ENCODE assay signal across 1 cellular context in the genomic region with DNA sequence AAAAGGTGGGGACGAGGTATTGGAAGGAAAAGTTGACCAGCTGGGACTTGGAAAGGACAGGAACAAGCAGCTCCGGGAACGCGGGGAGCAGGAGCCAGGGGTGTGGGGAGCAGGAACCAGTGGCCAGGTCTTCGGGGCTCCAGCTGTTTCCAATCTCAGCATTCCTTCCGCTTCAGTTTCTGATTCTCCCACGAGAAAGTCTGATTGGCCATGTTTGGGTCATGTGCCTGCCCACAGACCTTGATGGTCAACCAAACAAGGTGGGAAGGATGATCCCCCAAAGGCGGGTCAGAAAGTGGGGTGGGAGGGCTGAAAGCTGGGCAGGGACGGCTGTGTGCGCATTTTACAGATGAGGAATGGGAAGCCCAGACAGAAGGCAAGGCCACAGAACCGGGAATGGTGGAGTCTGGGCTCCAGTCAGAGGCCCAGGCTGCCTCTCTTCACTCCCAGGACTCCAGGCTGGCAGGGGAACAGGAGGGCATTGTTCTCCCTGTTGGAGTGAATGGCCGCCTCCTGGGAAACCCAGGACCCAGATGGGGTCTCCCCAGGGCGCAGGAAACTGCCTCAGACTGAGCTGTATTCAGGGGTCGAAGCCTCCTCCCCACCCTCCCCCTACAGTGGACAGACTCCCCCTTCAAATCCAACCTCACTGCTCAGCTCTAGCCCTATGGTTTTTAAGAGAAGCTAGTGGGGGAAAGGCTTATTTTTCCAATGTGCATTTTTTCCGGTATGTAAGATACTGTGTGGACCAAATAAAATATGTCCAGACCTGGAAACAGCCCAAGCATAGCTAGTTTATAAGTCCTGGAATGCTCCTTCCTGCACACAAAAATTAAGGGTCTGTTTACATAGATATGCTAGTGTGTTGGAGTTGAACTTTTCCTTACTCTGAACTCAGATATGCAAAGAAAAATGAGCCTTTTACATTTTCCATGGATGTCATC.
TF ChIP-seq lines count a peak whose summit lies in the region.

No MANE protein-coding gene starts in this region.

TF ChIP-seq in HepG2, 621 proteins besides CTCF, POLR2A, EP300 and RAD21 (continued from another document and continues in another):
- TF ChIP-seq, protein P1, sequence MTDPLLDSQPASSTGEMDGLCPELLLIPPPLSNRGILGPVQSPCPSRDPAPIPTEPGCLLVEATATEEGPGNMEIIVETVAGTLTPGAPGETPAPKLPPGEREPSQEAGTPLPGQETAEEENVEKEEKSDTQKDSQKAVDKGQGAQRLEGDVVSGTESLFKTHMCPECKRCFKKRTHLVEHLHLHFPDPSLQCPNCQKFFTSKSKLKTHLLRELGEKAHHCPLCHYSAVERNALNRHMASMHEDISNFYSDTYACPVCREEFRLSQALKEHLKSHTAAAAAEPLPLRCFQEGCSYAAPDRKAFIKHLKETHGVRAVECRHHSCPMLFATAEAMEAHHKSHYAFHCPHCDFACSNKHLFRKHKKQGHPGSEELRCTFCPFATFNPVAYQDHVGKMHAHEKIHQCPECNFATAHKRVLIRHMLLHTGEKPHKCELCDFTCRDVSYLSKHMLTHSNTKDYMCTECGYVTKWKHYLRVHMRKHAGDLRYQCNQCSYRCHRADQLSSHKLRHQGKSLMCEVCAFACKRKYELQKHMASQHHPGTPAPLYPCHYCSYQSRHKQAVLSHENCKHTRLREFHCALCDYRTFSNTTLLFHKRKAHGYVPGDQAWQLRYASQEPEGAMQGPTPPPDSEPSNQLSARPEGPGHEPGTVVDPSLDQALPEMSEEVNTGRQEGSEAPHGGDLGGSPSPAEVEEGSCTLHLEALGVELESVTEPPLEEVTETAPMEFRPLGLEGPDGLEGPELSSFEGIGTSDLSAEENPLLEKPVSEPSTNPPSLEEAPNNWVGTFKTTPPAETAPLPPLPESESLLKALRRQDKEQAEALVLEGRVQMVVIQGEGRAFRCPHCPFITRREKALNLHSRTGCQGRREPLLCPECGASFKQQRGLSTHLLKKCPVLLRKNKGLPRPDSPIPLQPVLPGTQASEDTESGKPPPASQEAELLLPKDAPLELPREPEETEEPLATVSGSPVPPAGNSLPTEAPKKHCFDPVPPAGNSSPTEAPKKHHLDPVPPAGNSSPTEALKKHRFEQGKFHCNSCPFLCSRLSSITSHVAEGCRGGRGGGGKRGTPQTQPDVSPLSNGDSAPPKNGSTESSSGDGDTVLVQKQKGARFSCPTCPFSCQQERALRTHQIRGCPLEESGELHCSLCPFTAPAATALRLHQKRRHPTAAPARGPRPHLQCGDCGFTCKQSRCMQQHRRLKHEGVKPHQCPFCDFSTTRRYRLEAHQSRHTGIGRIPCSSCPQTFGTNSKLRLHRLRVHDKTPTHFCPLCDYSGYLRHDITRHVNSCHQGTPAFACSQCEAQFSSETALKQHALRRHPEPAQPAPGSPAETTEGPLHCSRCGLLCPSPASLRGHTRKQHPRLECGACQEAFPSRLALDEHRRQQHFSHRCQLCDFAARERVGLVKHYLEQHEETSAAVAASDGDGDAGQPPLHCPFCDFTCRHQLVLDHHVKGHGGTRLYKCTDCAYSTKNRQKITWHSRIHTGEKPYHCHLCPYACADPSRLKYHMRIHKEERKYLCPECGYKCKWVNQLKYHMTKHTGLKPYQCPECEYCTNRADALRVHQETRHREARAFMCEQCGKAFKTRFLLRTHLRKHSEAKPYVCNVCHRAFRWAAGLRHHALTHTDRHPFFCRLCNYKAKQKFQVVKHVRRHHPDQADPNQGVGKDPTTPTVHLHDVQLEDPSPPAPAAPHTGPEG (CRISPR knock-in tag; IDR thresholded peaks at IDR 0.05), result no peak
- TF ChIP-seq ZNF678 (CRISPR knock-in tag; IDR thresholded peaks at IDR 0.05) (no peak), HOXA3 (CRISPR knock-in tag; IDR thresholded peaks at IDR 0.05) (no peak), TCF7L2 (IDR thresholded peaks at IDR 0.05; ENCODE audit: low read depth, low read length) (no peak), RBM39 (IDR thresholded peaks at IDR 0.05; ENCODE audit: low read depth, low read length, poor library complexity, severe bottlenecking) (peak; percentile 19), MIER2 (CRISPR knock-in tag; IDR thresholded peaks at IDR 0.05) (no peak), IRX3 (CRISPR knock-in tag; IDR thresholded peaks at IDR 0.05; ENCODE audit: borderline replicate concordance, low read depth) (no peak), U2AF1 (optimal IDR thresholded peaks at IDR 0.05; ENCODE audit: low read depth, low read length) (no peak), ZNF550 (CRISPR knock-in tag; IDR thresholded peaks at IDR 0.05; ENCODE audit: borderline replicate concordance) (0 out of 2 replicates have a peak, but pooled peaks have one; percentile 64), HES4 (CRISPR knock-in tag; IDR thresholded peaks at IDR 0.05; ENCODE audit: borderline replicate concordance) (no peak), ZNF883 (CRISPR knock-in tag; IDR thresholded peaks at IDR 0.05; ENCODE audit: not compliant biosample characterization) (no peak), CEBPG (CRISPR knock-in tag; IDR thresholded peaks at IDR 0.05) (no peak)
- TF ChIP-seq, protein P2, sequence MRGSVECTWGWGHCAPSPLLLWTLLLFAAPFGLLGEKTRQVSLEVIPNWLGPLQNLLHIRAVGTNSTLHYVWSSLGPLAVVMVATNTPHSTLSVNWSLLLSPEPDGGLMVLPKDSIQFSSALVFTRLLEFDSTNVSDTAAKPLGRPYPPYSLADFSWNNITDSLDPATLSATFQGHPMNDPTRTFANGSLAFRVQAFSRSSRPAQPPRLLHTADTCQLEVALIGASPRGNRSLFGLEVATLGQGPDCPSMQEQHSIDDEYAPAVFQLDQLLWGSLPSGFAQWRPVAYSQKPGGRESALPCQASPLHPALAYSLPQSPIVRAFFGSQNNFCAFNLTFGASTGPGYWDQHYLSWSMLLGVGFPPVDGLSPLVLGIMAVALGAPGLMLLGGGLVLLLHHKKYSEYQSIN (CRISPR knock-in tag; IDR thresholded peaks at IDR 0.05; ENCODE audit: borderline replicate concordance), result no peak
- TF ChIP-seq, protein P3, sequence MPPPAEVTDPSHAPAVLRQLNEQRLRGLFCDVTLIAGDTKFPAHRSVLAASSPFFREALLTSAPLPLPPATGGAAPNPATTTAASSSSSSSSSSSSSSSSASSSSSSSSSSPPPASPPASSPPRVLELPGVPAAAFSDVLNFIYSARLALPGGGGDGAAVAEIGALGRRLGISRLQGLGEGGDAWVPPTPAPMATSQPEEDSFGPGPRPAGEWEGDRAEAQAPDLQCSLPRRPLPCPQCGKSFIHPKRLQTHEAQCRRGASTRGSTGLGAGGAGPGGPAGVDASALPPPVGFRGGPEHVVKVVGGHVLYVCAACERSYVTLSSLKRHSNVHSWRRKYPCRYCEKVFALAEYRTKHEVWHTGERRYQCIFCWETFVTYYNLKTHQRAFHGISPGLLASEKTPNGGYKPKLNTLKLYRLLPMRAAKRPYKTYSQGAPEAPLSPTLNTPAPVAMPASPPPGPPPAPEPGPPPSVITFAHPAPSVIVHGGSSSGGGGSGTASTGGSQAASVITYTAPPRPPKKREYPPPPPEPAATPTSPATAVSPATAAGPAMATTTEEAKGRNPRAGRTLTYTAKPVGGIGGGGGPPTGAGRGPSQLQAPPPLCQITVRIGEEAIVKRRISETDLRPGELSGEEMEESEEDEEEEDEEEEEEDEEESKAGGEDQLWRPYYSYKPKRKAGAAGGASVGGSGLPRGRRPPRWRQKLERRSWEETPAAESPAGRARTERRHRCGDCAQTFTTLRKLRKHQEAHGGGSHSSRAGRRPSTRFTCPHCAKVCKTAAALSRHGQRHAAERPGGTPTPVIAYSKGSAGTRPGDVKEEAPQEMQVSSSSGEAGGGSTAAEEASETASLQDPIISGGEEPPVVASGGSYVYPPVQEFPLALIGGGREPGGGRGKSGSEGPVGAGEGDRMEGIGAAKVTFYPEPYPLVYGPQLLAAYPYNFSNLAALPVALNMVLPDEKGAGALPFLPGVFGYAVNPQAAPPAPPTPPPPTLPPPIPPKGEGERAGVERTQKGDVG (CRISPR knock-in tag; IDR thresholded peaks at IDR 0.05; ENCODE audit: borderline replicate concordance), result no peak; the same call in 1 of the 2 replicates
- TF ChIP-seq, protein P4, sequence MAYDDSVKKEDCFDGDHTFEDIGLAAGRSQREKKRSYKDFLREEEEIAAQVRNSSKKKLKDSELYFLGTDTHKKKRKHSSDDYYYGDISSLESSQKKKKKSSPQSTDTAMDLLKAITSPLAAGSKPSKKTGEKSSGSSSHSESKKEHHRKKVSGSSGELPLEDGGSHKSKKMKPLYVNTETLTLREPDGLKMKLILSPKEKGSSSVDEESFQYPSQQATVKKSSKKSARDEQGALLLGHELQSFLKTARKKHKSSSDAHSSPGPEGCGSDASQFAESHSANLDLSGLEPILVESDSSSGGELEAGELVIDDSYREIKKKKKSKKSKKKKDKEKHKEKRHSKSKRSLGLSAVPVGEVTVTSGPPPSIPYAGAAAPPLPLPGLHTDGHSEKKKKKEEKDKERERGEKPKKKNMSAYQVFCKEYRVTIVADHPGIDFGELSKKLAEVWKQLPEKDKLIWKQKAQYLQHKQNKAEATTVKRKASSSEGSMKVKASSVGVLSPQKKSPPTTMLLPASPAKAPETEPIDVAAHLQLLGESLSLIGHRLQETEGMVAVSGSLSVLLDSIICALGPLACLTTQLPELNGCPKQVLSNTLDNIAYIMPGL (CRISPR knock-in tag; IDR thresholded peaks at IDR 0.05; ENCODE audit: borderline replicate concordance in 1 of 2, low read depth in 1 of 2), result no peak
- TF ChIP-seq, protein P5, sequence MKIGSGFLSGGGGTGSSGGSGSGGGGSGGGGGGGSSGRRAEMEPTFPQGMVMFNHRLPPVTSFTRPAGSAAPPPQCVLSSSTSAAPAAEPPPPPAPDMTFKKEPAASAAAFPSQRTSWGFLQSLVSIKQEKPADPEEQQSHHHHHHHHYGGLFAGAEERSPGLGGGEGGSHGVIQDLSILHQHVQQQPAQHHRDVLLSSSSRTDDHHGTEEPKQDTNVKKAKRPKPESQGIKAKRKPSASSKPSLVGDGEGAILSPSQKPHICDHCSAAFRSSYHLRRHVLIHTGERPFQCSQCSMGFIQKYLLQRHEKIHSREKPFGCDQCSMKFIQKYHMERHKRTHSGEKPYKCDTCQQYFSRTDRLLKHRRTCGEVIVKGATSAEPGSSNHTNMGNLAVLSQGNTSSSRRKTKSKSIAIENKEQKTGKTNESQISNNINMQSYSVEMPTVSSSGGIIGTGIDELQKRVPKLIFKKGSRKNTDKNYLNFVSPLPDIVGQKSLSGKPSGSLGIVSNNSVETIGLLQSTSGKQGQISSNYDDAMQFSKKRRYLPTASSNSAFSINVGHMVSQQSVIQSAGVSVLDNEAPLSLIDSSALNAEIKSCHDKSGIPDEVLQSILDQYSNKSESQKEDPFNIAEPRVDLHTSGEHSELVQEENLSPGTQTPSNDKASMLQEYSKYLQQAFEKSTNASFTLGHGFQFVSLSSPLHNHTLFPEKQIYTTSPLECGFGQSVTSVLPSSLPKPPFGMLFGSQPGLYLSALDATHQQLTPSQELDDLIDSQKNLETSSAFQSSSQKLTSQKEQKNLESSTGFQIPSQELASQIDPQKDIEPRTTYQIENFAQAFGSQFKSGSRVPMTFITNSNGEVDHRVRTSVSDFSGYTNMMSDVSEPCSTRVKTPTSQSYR (CRISPR knock-in tag; IDR thresholded peaks at IDR 0.05; ENCODE audit: borderline replicate concordance), result no peak
- TF ChIP-seq, protein P6, sequence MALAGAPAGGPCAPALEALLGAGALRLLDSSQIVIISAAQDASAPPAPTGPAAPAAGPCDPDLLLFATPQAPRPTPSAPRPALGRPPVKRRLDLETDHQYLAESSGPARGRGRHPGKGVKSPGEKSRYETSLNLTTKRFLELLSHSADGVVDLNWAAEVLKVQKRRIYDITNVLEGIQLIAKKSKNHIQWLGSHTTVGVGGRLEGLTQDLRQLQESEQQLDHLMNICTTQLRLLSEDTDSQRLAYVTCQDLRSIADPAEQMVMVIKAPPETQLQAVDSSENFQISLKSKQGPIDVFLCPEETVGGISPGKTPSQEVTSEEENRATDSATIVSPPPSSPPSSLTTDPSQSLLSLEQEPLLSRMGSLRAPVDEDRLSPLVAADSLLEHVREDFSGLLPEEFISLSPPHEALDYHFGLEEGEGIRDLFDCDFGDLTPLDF (CRISPR knock-in tag; IDR thresholded peaks at IDR 0.05), result no peak
- TF ChIP-seq, protein P7, sequence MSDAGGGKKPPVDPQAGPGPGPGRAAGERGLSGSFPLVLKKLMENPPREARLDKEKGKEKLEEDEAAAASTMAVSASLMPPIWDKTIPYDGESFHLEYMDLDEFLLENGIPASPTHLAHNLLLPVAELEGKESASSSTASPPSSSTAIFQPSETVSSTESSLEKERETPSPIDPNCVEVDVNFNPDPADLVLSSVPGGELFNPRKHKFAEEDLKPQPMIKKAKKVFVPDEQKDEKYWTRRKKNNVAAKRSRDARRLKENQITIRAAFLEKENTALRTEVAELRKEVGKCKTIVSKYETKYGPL (CRISPR knock-in tag; IDR thresholded peaks at IDR 0.05), result no peak
- TF ChIP-seq, protein P8, sequence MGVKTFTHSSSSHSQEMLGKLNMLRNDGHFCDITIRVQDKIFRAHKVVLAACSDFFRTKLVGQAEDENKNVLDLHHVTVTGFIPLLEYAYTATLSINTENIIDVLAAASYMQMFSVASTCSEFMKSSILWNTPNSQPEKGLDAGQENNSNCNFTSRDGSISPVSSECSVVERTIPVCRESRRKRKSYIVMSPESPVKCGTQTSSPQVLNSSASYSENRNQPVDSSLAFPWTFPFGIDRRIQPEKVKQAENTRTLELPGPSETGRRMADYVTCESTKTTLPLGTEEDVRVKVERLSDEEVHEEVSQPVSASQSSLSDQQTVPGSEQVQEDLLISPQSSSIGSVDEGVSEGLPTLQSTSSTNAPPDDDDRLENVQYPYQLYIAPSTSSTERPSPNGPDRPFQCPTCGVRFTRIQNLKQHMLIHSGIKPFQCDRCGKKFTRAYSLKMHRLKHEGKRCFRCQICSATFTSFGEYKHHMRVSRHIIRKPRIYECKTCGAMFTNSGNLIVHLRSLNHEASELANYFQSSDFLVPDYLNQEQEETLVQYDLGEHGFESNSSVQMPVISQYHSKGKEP (CRISPR knock-in tag; IDR thresholded peaks at IDR 0.05), result no peak
- TF ChIP-seq, protein P9, sequence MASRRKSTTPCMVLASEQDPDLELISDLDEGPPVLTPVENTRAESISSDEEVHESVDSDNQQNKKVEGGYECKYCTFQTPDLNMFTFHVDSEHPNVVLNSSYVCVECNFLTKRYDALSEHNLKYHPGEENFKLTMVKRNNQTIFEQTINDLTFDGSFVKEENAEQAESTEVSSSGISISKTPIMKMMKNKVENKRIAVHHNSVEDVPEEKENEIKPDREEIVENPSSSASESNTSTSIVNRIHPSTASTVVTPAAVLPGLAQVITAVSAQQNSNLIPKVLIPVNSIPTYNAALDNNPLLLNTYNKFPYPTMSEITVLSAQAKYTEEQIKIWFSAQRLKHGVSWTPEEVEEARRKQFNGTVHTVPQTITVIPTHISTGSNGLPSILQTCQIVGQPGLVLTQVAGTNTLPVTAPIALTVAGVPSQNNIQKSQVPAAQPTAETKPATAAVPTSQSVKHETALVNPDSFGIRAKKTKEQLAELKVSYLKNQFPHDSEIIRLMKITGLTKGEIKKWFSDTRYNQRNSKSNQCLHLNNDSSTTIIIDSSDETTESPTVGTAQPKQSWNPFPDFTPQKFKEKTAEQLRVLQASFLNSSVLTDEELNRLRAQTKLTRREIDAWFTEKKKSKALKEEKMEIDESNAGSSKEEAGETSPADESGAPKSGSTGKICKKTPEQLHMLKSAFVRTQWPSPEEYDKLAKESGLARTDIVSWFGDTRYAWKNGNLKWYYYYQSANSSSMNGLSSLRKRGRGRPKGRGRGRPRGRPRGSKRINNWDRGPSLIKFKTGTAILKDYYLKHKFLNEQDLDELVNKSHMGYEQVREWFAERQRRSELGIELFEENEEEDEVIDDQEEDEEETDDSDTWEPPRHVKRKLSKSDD (CRISPR knock-in tag; IDR thresholded peaks at IDR 0.05; ENCODE audit: low read depth), result no peak
